ENCODE assay signal across 8 cellular contexts in the genomic region with DNA sequence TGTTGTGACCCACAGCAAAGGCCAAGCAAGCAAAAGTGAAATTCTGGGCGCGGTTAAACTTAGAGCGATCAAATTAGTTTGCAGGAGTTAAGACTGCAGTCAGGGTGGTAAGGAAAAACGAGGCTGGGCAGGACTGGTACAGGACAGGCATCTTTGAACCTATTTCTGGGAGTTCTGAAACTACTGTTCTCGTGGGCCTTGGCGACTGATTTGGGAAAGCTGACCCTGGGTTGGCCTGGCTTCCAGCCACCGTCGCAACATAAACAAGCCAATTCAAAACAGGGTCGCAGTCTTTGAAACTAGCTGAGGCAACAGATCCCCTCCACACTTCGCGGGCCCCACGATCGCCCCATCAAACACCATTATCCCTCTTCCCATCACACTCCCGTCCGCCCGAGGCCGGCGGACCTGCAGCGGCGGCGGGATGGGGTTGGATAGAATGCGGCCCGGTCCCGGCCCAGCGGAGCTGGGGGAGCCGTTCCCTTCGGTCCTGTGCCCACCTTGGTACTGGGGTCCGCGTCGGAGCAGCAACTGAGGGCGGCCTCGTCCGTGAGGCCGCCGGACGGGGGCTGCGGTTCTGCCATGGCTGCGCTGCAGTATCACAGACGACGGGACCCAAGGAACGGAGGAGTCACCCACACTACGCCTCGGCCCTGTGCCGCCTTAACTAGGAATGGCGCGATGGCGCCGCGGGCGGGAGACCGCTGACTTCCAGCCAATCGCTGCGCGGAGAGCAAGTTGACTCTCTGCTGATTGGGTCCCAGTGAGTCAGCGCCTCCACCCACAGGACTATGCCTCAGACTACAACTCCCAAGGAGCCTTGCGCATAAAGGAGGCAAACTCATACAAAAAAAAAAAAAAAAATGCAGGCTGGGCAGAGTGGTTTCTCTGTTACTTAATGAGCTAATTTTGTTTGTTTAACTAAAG. TPM values are rescaled to one million over a fixed set of nuclear protein-coding genes. Genes with fewer than 3 reads are reported as not detected.
DNase-seq lines count a peak whose midpoint lies in the region; ATAC-seq and TF ChIP-seq lines count a peak whose summit lies in the region.

A gene (minus strand): TSS at position 675 of the 927 bp plus-strand sequence. CDS start 91 bp downstream, at position 584.

- H3K9me2 ChIP-seq in PC-3 (replicated peaks; ENCODE audit: low read length) = no peaks in the 10 kb centered on the region

- H3K4me3 ChIP-seq in PC-3 (ENCODE audit: low read length) (peak within 1 kb of the TSS; percentile 89), epithelial cell of esophagus (ENCODE audit: low read length) (peak within 1 kb of the TSS; percentile 87), mononuclear cell (ENCODE audit: low read length) (peak within 1 kb of the TSS; percentile 77)

- H3K27ac ChIP-seq in PC-3 (ENCODE audit: low read length) = peak within 1 kb of the TSS; percentile 20

- H3K27me3 ChIP-seq in PC-3 (ENCODE audit: low read length) (no peaks in the 10 kb centered on the region), mononuclear cell (ENCODE audit: insufficient read depth, low read length) (peaks cover 6% of the 10 kb centered on the region)

- CTCF ChIA-PET in PC-3 (lab: Charles Lee) = interaction anchor here (0.6 kb wide), 5 partner anchors 36 to 318 kb away, joined by 3 to 10 read pairs (median 6); no protein-coding TSS in a partner anchor

- H3K9me3 ChIP-seq in PC-3 (ENCODE audit: low read length) (no peaks in the 10 kb centered on the region), mononuclear cell (ENCODE audit: low read depth, low read length) (no peaks in the 10 kb centered on the region)

- H3K36me3 ChIP-seq in PC-3 (ENCODE audit: low read depth, low read length) = peaks cover 21% of the 10 kb centered on the region

- H2AFZ ChIP-seq in PC-3 (ENCODE audit: low read length) = peak within 1 kb of the TSS; percentile 83

- TF ChIP-seq EP300 in Ishikawa (IDR thresholded peaks at IDR 0.05; ENCODE audit: borderline replicate concordance) = no peak

- H3K79me2 ChIP-seq in PC-3 (ENCODE audit: low read length) = peaks cover 48% of the 10 kb centered on the region

- no peaks in the 10 kb centered on the region for H3F3A ChIP-seq in PC-3 (ENCODE audit: low read length, unreplicated experiment)

- intact Hi-C loops in PC-3 (cut with micrococcal nuclease) = loop anchor here (1.0 kb wide), 1 partner anchor 92 kb away; no protein-coding TSS in a partner anchor

- DNase-seq in DMS114 treated with DMSO at 0.1 percent for 48 hours (lab: John Stamatoyannopoulos, UW; ENCODE audit: unreplicated experiment) (peak; percentile 98), PC-3 (peak; percentile 98), activated T-cell treated with anti-CD3 and anti-CD28 coated beads for 48 hours (ENCODE audit: low read depth) (peak; percentile 95), epithelial cell of esophagus (ENCODE audit: low read depth) (peak; percentile 100)
- DNase-seq in stimulated activated CD8-positive, alpha-beta memory T cell treated with anti-CD3 and anti-CD28 coated beads, Interleukin-4, amount 100 ng/mL, for 1 hour (ENCODE audit: low read depth in 2 of 2, low spot score in 1 of 2) = peak; percentile 80 to 93

- H4K20me1 ChIP-seq in PC-3 (ENCODE audit: low read length) = no peaks in the 10 kb centered on the region

- peak within 1 kb of the TSS; percentile 88 for H3K9ac ChIP-seq in PC-3 (ENCODE audit: low read length)

- no peak for TF ChIP-seq RAD21 in Ishikawa (IDR thresholded peaks at IDR 0.05; ENCODE audit: low read depth)

- H3K4me1 ChIP-seq in PC-3 (ENCODE audit: insufficient read depth, low read length) (no peaks in the 10 kb centered on the region; the same call in 1 of the 2 replicates), mononuclear cell (ENCODE audit: insufficient read depth, low read length) (peaks cover 13% of the 10 kb centered on the region)

- TSS peak; percentile 54 for BruUV-seq in PC-3 (replicated peaks; lab: Mats Ljungman, UMichigan)

- POLR2A ChIA-PET in PC-3 (lab: Charles Lee; ENCODE audit: unreplicated experiment) = interaction anchor here (0.5 to 0.7 kb wide), 9 partner anchors 11 to 1340 kb away, joined by 3 to 22 read pairs (median 8); no protein-coding TSS in a partner anchor

- TF ChIP-seq CTCF in PC-3 (conservative IDR thresholded peaks at IDR 0.05; ENCODE audit: low read depth, low read length) = no peak
- no peak for TF ChIP-seq CTCF in epithelial cell of esophagus (IDR thresholded peaks at IDR 0.05; ENCODE audit: insufficient read depth, low read depth, low read length, missing control alignments)

- H3K4me2 ChIP-seq in PC-3 (ENCODE audit: low read length) = peak within 1 kb of the TSS; percentile 90

- ATAC-seq in GM21576 (IDR thresholded peaks at IDR 0.05; ENCODE audit: unreplicated experiment) (peak; percentile 99), PC-3 (peak; percentile 99)

TF ChIP-seq in Ishikawa, 13 proteins besides CTCF, POLR2A, EP300 and RAD21:
- TF ChIP-seq, protein P1, sequence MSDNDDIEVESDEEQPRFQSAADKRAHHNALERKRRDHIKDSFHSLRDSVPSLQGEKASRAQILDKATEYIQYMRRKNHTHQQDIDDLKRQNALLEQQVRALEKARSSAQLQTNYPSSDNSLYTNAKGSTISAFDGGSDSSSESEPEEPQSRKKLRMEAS (IDR thresholded peaks at IDR 0.05) = peak; percentile 91
- peak; percentile 70 for TF ChIP-seq TAF1 (IDR thresholded peaks at IDR 0.05; ENCODE audit: low read depth)
- no peak for TF ChIP-seq FOXM1 (IDR thresholded peaks at IDR 0.05; ENCODE audit: borderline replicate concordance, low read depth)
- TF ChIP-seq, protein P2, sequence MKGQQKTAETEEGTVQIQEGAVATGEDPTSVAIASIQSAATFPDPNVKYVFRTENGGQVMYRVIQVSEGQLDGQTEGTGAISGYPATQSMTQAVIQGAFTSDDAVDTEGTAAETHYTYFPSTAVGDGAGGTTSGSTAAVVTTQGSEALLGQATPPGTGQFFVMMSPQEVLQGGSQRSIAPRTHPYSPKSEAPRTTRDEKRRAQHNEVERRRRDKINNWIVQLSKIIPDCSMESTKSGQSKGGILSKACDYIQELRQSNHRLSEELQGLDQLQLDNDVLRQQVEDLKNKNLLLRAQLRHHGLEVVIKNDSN (IDR thresholded peaks at IDR 0.05) = 0 out of 2 replicates have a peak, but pooled peaks have one; percentile 13
- peak; percentile 89 for TF ChIP-seq YY1 (IDR thresholded peaks at IDR 0.05; ENCODE audit: low read depth)
- 0 out of 2 replicates have a peak, but pooled peaks have one; percentile 17 for TF ChIP-seq CREB1 (IDR thresholded peaks at IDR 0.05; ENCODE audit: low read depth)

RNA-seq across cellular contexts. Expression of the gene that starts here (rescaled TPM):
- total RNA-seq in PC-3 (2014; rRNA removed) = 194 and 233 TPM in 2 replicates
- 45.5 TPM for total RNA-seq in mononuclear cell

Comparison
In these comparisons a context has a peak if more than half of its experiments do, and no peak if none do; other contexts are left out.
1. Peak in every context shown above with its lines: DNase-seq, ATAC-seq, H3K4me3 ChIP-seq and H3K27ac ChIP-seq.